Comparison of ENCODE assay signal across 8 cellular contexts in the genomic region with DNA sequence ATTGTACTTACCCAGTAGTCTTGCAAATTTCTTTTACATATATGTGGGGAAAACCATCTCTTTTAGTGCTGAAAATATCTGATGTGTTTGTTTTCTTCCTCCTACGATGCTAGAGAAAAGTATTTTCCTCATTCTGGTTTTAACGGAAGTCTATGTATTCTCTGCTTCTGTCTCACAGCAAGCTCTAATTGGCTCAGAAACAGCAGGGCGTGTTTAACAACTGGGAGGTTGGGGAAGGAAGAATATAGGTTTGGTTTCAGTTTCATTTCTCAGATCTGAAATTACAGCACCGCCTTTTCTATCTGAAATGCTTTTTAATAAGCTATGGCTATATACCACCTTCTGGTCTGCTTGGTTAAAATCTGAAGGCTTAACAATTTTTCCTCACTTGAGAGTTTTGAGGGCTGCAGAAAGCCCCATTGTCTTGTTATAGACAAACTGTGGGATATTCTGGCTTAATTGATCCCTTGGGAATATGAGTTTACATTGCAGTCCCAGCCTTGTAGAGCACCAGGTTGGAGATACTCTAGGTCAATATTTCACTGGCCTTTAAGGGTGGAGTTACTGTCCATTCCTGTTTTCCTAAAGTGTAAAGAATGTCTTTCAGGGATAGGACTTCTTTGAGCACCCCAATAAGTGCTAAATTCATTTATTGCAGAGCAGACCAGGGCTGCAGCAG. TPM values are rescaled to one million over a fixed set of nuclear protein-coding genes. Genes with fewer than 3 reads are reported as not detected.
DNase-seq lines count a peak whose midpoint lies in the region; ATAC-seq and TF ChIP-seq lines count a peak whose summit lies in the region.

A gene (minus strand): TSS at position 128 of the 679 bp plus-strand sequence. CDS start 11,882 bp downstream, outside the sequence.

- ATAC-seq in GM18511 (IDR thresholded peaks at IDR 0.05; ENCODE audit: unreplicated experiment) = peak; percentile 100
- peak; percentile 100 for ATAC-seq in HG02763 (IDR thresholded peaks at IDR 0.05; ENCODE audit: unreplicated experiment)

- H3K27me3 Mint-ChIP-seq in immature natural killer cell (ENCODE audit: low read depth in 3 of 3) = peaks cover 0 to 3% (median 2%) of the 10 kb centered on the region in 3 donors

- H3K36me3 Mint-ChIP-seq in immature natural killer cell = peaks cover 25 to 46% (median 43%) of the 10 kb centered on the region in 3 donors

- DNase-seq in NCI-H1105 (lab: John Stamatoyannopoulos, UW) = peak; percentile 62
- peak; percentile 63 for DNase-seq in SKM-1 treated with dmso at 0.1 percent for 144 hours (lab: John Stamatoyannopoulos, UW; ENCODE audit: unreplicated experiment)
- DNase-seq in astrocyte of the cerebellum (ENCODE audit: low read depth) = peak; percentile 34
- DNase-seq in immature natural killer cell = peak; percentile 73 to 79 (median 78)
- peak; percentile 49 for DNase-seq in stimulated activated CD4-positive, alpha-beta T cell treated with anti-CD3 and anti-CD28 coated beads, Interleukin-1b, Interleukin-23, amount 100 ng/mL, for 48 hours
- no peak for DNase-seq in G401 (ENCODE audit: low spot score)

- H3K4me3 ChIP-seq in astrocyte of the cerebellum (ENCODE audit: low read depth, low read length) = peak within 1 kb of the TSS; percentile 24

- peak within 1 kb of the TSS; percentile 90 to 96 (median 91) for H3K4me3 Mint-ChIP-seq in immature natural killer cell

- peak within 1 kb of the TSS; percentile 91 to 99 (median 96) for H3K27ac Mint-ChIP-seq in immature natural killer cell

- peaks cover 6 to 13% (median 6%) of the 10 kb centered on the region in 6 donors for H3K9me3 Mint-ChIP-seq in immature natural killer cell

- no peak for TF ChIP-seq CTCF in astrocyte of the cerebellum (IDR thresholded peaks at IDR 0.05; ENCODE audit: low read depth, low read length, missing control alignments)

- in situ Hi-C loops in astrocyte of the cerebellum (cut with HindIII; ENCODE audit: low sequenced_read_pairs) = no loop called here
- in situ Hi-C loops in G401 (cut with HindIII; ENCODE audit: low sequenced_read_pairs) = no loop called here

- H3K4me1 Mint-ChIP-seq in immature natural killer cell = peaks cover 50 to 55% of the 10 kb centered on the region in 2 donors

RNA-seq across cellular contexts. Expression of the gene that starts here (rescaled TPM):
- polyA plus RNA-seq in immature natural killer cell = 10 to 100 TPM; 15.8 to 43.7 (median 23.3) TPM
- total RNA-seq in G401 (2014; rRNA removed; shearing (Covaris generic)) = not detected in 2 replicates
